ENCODE assay signal across 14 cellular contexts in genomic region chr16:19680972-19681371, GRCh38. TPM values are rescaled to one million over a fixed set of nuclear protein-coding genes. Genes with fewer than 3 reads are reported as not detected.
DNase-seq lines count a peak whose midpoint lies in the region; ATAC-seq and TF ChIP-seq lines count a peak whose summit lies in the region.
"Had no signal": no experiment of that assay in that cellular context is flagged by ENCODE, and none has a peak within 500 bp of the region (broad histone marks: within the 10 kb centered on the region; RNA-seq: fewer than 3 reads in every experiment).

No MANE protein-coding gene starts in this region.

- POLR2A ChIA-PET in HCT116 (lab: Charles Lee) (no interaction called here), OCI-LY7 (lab: Charles Lee) (interaction anchor here (0.6 to 1.6 kb wide), 2 partner anchors 9 to 16 kb away, joined by 3 to 4 read pairs; no protein-coding TSS in a partner anchor)

- TF ChIP-seq POLR2A in HCT116 (IDR thresholded peaks at IDR 0.05; ENCODE audit: borderline replicate concordance, extremely low read depth, insufficient read depth, insufficient read length), result no peak

- H3K4me1 ChIP-seq in HCT116 (ENCODE audit: control insufficient read depth in 1 of 2, insufficient read depth in 2 of 2, low read length in 2 of 2) (no peaks in the 10 kb centered on the region), OCI-LY7 (ENCODE audit: insufficient read depth, low read length, poor library complexity, severe bottlenecking) (no peaks in the 10 kb centered on the region), smooth muscle cell (ENCODE audit: low read depth) (no peaks in the 10 kb centered on the region), osteoblast (ENCODE audit: insufficient read depth, low read length) (no peaks in the 10 kb centered on the region)

- intact Hi-C loops in HCT116 (cut with micrococcal nuclease), result no loop called here
- intact Hi-C loops in OCI-LY7 (cut with micrococcal nuclease; ENCODE audit: unreplicated experiment), result no loop called here
- intact Hi-C loops in left ventricle myocardium superior (cut with micrococcal nuclease), result no loop called here

- no peak for DNase-seq in AG09309 (ENCODE audit: low read depth)
- DNase-seq in HCT116 (ENCODE audit: low read depth, low spot score), result no peak
- DNase-seq in OCI-LY7 (ENCODE audit: low spot score), result no peak
- DNase-seq in left ventricle myocardium superior, result peak; percentile 48
- no peak for DNase-seq in stimulated activated naive CD4-positive, alpha-beta T cell treated with Interleukin-2 at 50 U/mL for 16 hours (lab: John Stamatoyannopoulos, UW)
- no peak for DNase-seq in smooth muscle cell (lab: John Stamatoyannopoulos, UW; ENCODE audit: unreplicated experiment)
- DNase-seq in GF-D8 (lab: John Stamatoyannopoulos, UW), result no peak
- no peak for DNase-seq in osteoblast (ENCODE audit: insufficient read length, low spot score, missing footprints)
- DNase-seq: activated naive CD4-positive, alpha-beta T cell treated with anti-CD3 and anti-CD28 coated beads, Interleukin-2, amount 50 U/mL, for 16 hours; NCI-H345; SIG-M5; stimulated activated CD4-positive, alpha-beta T cell treated with anti-CD3 and anti-CD28 coated beads, Interleukin-4, amount 100 ng/mL, for 4 hours; stimulated activated naive CD8-positive, alpha-beta T cell treated with anti-CD3 and anti-CD28 coated beads, Interleukin-15, Interleukin-2, amounts not matched to agents 100 U/mL and 50 U/mL, for 24 hours had no signal

- peak; percentile 18; the same call in 1 of the 2 replicates for TF ChIP-seq RAD21 in HCT116 (IDR thresholded peaks at IDR 0.05; ENCODE audit: low read depth)

- H3K9me2 ChIP-seq in HCT116 (ENCODE audit: insufficient read depth) (no peaks in the 10 kb centered on the region), OCI-LY7 (ENCODE audit: insufficient read depth, low read length) (no peaks in the 10 kb centered on the region)

- H3F3A ChIP-seq in smooth muscle cell (ENCODE audit: low read depth), result no peaks in the 10 kb centered on the region

- H3K27ac ChIP-seq in HCT116 (ENCODE audit: low read depth, low read length) (no peak overlapping the region), OCI-LY7 (ENCODE audit: low read depth, low read length, poor library complexity, severe bottlenecking) (no peak overlapping the region), smooth muscle cell (ENCODE audit: low read depth) (no peak overlapping the region), osteoblast (ENCODE audit: low read depth, low read length) (no peak overlapping the region)
- H3K27ac ChIP-seq: KMS-11 had no signal

- ATAC-seq in HCT116 (peak; percentile 42; the same call in 1 of the 2 replicates), left ventricle myocardium superior (peak; percentile 56)
- ATAC-seq: stimulated activated naive CD8-positive, alpha-beta T cell treated with anti-CD3 and anti-CD28 coated beads, Interleukin-15, Interleukin-2, amounts not matched to agents 100 U/mL and 50 U/mL, for 24 hours had no signal

- no peaks in the 10 kb centered on the region for H3K9me3 ChIP-seq in HCT116 (ENCODE audit: control insufficient read depth in 1 of 2, insufficient read depth in 1 of 2, low read depth in 1 of 2, low read length in 2 of 2)
- no peaks in the 10 kb centered on the region for H3K9me3 ChIP-seq in OCI-LY7 (ENCODE audit: low read length)
- no peaks in the 10 kb centered on the region for H3K9me3 ChIP-seq in smooth muscle cell (replicated peaks; ENCODE audit: low read depth)
- no peaks in the 10 kb centered on the region for H3K9me3 ChIP-seq in osteoblast (ENCODE audit: low read depth, low read length)

- H3K4me3 ChIP-seq in AG09309 (ENCODE audit: control insufficient read depth, low read depth, low read length) (no peak overlapping the region), HCT116 (replicated peaks in 1 of 2; ENCODE audit: low read depth in 1 of 2, low read length in 2 of 2) (no peak overlapping the region), OCI-LY7 (ENCODE audit: low read depth, low read length, poor library complexity, severe bottlenecking) (no peak overlapping the region), smooth muscle cell (no peak overlapping the region), osteoblast (ENCODE audit: insufficient read depth, low read length) (no peak overlapping the region)

- no TSS peak for BruUV-seq in HCT116 (replicated peaks; lab: Mats Ljungman, UMichigan)
- BruUV-seq in OCI-LY7 (replicated peaks; lab: Mats Ljungman, UMichigan), result no TSS peak

- CTCF ChIA-PET in HCT116 (lab: Charles Lee), result interaction anchor here (0.6 kb wide), 1 partner anchor 16 kb away, joined by 3 read pairs; no protein-coding TSS in a partner anchor
- CTCF ChIA-PET in OCI-LY7 (lab: Charles Lee; ENCODE audit: unreplicated experiment), result no interaction called here

- H3K27me3 ChIP-seq in HCT116 (ENCODE audit: insufficient read depth, low read length) (no peaks in the 10 kb centered on the region), smooth muscle cell (ENCODE audit: low read depth) (no peaks in the 10 kb centered on the region), osteoblast (ENCODE audit: insufficient read depth, low read length) (no peaks in the 10 kb centered on the region)

- H3K4me2 ChIP-seq in HCT116 (ENCODE audit: low read length) (no peak overlapping the region), OCI-LY7 (ENCODE audit: low read length) (no peak overlapping the region), smooth muscle cell (no peak overlapping the region), osteoblast (ENCODE audit: insufficient read depth, low read length) (no peak overlapping the region)
- H3K4me2 ChIP-seq: KMS-11 had no signal

- no peaks in the 10 kb centered on the region for H3K79me2 ChIP-seq in HCT116 (ENCODE audit: insufficient read depth, low read length)
- no peaks in the 10 kb centered on the region for H3K79me2 ChIP-seq in OCI-LY7 (ENCODE audit: insufficient read depth, low read depth, low read length)
- no peaks in the 10 kb centered on the region for H3K79me2 ChIP-seq in smooth muscle cell (ENCODE audit: low read depth)
- no peaks in the 10 kb centered on the region for H3K79me2 ChIP-seq in osteoblast (ENCODE audit: insufficient read depth, low read length)

- H4K20me1 ChIP-seq in HCT116 (ENCODE audit: insufficient read depth), result no peaks in the 10 kb centered on the region
- no peaks in the 10 kb centered on the region for H4K20me1 ChIP-seq in OCI-LY7 (ENCODE audit: insufficient read depth, low read length)
- H4K20me1 ChIP-seq in smooth muscle cell (ENCODE audit: low read depth), result no peaks in the 10 kb centered on the region
- peaks cover 3% of the 10 kb centered on the region for H4K20me1 ChIP-seq in osteoblast (ENCODE audit: insufficient read depth, low read length)

- no peaks in the 10 kb centered on the region; a peak in 1 of 4 replicates for H3K36me3 ChIP-seq in HCT116 (ENCODE audit: control insufficient read depth in 1 of 2, insufficient read depth in 2 of 2, low read length in 2 of 2)
- peaks cover 27% of the 10 kb centered on the region for H3K36me3 ChIP-seq in OCI-LY7 (ENCODE audit: insufficient read depth, low read length)
- H3K36me3 ChIP-seq in smooth muscle cell (ENCODE audit: low read depth), result peaks cover 13% of the 10 kb centered on the region
- H3K36me3 ChIP-seq in osteoblast (ENCODE audit: insufficient read depth, low read length), result peaks cover 49% of the 10 kb centered on the region

- RAD21 ChIA-PET in HCT116 (lab: Charles Lee; ENCODE audit: low non-redundant PET in 1 of 2, low total read pairs in 2 of 2, uncharacterized antibody in 2 of 2, unreplicated experiment in 2 of 2), result interaction anchor here in 1 of 2 experiments (0.9 kb wide), 1 partner anchor 251 kb away, joined by 3 read pairs; no protein-coding TSS in a partner anchor

- TF ChIP-seq CTCF in AG09309 (IDR thresholded peaks at IDR 0.05; ENCODE audit: control insufficient read depth, insufficient read depth, low read depth, low read length, missing control alignments) (peak; percentile 21), HCT116 (IDR thresholded peaks at IDR 0.05 in 2 of 3, conservative IDR thresholded peaks at IDR 0.05 in 1 of 3; ENCODE audit: borderline replicate concordance in 1 of 3, insufficient read depth in 1 of 3, low read depth in 2 of 3, low read length in 2 of 3) (peak in 2 of 3 experiments; percentile 21 to 35; a peak in 3 of 6 replicates), OCI-LY7 (conservative IDR thresholded peaks at IDR 0.05; ENCODE audit: low read length) (peak; percentile 32; the same call in 1 of the 2 replicates), smooth muscle cell (IDR thresholded peaks at IDR 0.05; ENCODE audit: borderline replicate concordance, insufficient read depth, poor library complexity, severe bottlenecking) (no peak), osteoblast (IDR thresholded peaks at IDR 0.05; ENCODE audit: extremely low read depth, low read depth, low read length) (no peak)

- H2AFZ ChIP-seq in HCT116 (ENCODE audit: low read depth, low read length, poor library complexity, severe bottlenecking) (no peak overlapping the region), OCI-LY7 (ENCODE audit: low read length) (no peak overlapping the region), smooth muscle cell (ENCODE audit: low read depth) (no peak overlapping the region), osteoblast (ENCODE audit: low read length) (no peak overlapping the region)

- 89% methylated on average over 6 of the region's 6 CpGs for WGBS in smooth muscle cell (ENCODE audit: low lambda C conversion rate)

- no peak overlapping the region for H3K9ac ChIP-seq in HCT116 (ENCODE audit: low read length)
- no peak overlapping the region for H3K9ac ChIP-seq in smooth muscle cell (ENCODE audit: low read depth)
- H3K9ac ChIP-seq: KMS-11 had no signal

TF ChIP-seq in HCT116, 20 proteins besides CTCF, POLR2A, EP300 and RAD21 (continues in another document):
- no peak for TF ChIP-seq POLR2AphosphoS5 (IDR thresholded peaks at IDR 0.05; ENCODE audit: low read depth, low read length)
- TF ChIP-seq TCF7L2 (IDR thresholded peaks at IDR 0.05; ENCODE audit: borderline replicate concordance, extremely low read depth, insufficient read depth, insufficient read length), result no peak
- no peak for TF ChIP-seq EGR1 (IDR thresholded peaks at IDR 0.05; ENCODE audit: low read depth)
- no peak for TF ChIP-seq CBX3 (IDR thresholded peaks at IDR 0.05; ENCODE audit: low read depth)
- no peak for TF ChIP-seq FOSL1 (IDR thresholded peaks at IDR 0.05; ENCODE audit: low read depth)
- no peak for TF ChIP-seq SRF (IDR thresholded peaks at IDR 0.05; ENCODE audit: low read depth)
- TF ChIP-seq CEBPB (IDR thresholded peaks at IDR 0.05; ENCODE audit: low read depth), result no peak

RNA-seq across cellular contexts. Expression of gene KNOP1, which starts 37.1 kb away (rescaled TPM):
- total RNA-seq in HCT116 (2021; ENCODE audit: unreplicated experiment) (34.6 TPM), OCI-LY7 (2022) (30.0 and 33.2 TPM in 2 replicates), left ventricle myocardium superior (9.0 TPM), smooth muscle cell (31.0 and 38.7 TPM in 2 replicates), osteoblast (10.1 and 15.3 TPM in 2 replicates)
- 18.1 and 22.4 TPM in 2 replicates for polyA plus RNA-seq in HCT116 (2012)
- 19.7 and 37.9 TPM in 2 replicates for total RNA-seq in OCI-LY7 (2014; rRNA removed; shearing (Covaris generic))
- 32.6 and 35.6 TPM in 2 replicates for polyA plus RNA-seq in smooth muscle cell

RNA-seq across cellular contexts. Expression of gene IQCK, which starts 37.1 kb away (rescaled TPM):
- total RNA-seq in HCT116 (2021; ENCODE audit: unreplicated experiment) (11.8 TPM), OCI-LY7 (2022) (2.7 and 4.3 TPM in 2 replicates), left ventricle myocardium superior (6.5 TPM), smooth muscle cell (14.6 and 19.1 TPM in 2 replicates), osteoblast (8.7 and 9.4 TPM in 2 replicates)
- polyA plus RNA-seq in HCT116 (2012), result 4.1 and 4.7 TPM in 2 replicates
- total RNA-seq in OCI-LY7 (2014; rRNA removed; shearing (Covaris generic)), result 1.3 and 2.2 TPM in 2 replicates
- 11.2 and 14.5 TPM in 2 replicates for polyA plus RNA-seq in smooth muscle cell

Comparison
In these comparisons a context has a peak if more than half of its experiments do, and no peak if none do; other contexts are left out.
1. CTCF ChIP-seq: peak in AG09309 (single experiment), HCT116 (2 of 3) and OCI-LY7 (single experiment); none in smooth muscle cell (single experiment) and osteoblast (single experiment).